In genomic region chr10:5147981-5148677, GRCh38 we compare ENCODE assay signal across 1 cellular context.
TF ChIP-seq lines count a peak whose summit lies in the region.

No MANE protein-coding gene starts in this region.

TF ChIP-seq in HepG2, 621 proteins besides CTCF, POLR2A, EP300 and RAD21 (continued from another document and continues in another):
- peak; percentile 80; the same call in 1 of the 2 replicates for TF ChIP-seq THRA (CRISPR knock-in tag; IDR thresholded peaks at IDR 0.05; ENCODE audit: borderline replicate concordance)
- TF ChIP-seq CREM (IDR thresholded peaks at IDR 0.05), result peak; percentile 90
- no peak for TF ChIP-seq CREM (CRISPR knock-in tag; IDR thresholded peaks at IDR 0.05)
- TF ChIP-seq TEAD3 (CRISPR knock-in tag; optimal IDR thresholded peaks at IDR 0.05; ENCODE audit: borderline replicate concordance), result peak; percentile 53
- no peak for TF ChIP-seq ZNF781 (CRISPR knock-in tag; IDR thresholded peaks at IDR 0.05; ENCODE audit: borderline replicate concordance, not compliant biosample characterization)
- TF ChIP-seq RORA (CRISPR knock-in tag; IDR thresholded peaks at IDR 0.05), result peak; percentile 88; the same call in 1 of the 2 replicates
- no peak for TF ChIP-seq ZFP36 (IDR thresholded peaks at IDR 0.05; ENCODE audit: borderline replicate concordance, low read depth, low read length, partially characterized antibody)
- TF ChIP-seq KLF16 (CRISPR knock-in tag; IDR thresholded peaks at IDR 0.05), result peak in 1 of 2 experiments; percentile 49; a peak in 1 of 4 replicates
- no peak for TF ChIP-seq SOX13 (IDR thresholded peaks at IDR 0.05)
- TF ChIP-seq SOX13 (CRISPR knock-in tag; conservative IDR thresholded peaks at IDR 0.05 in 1 of 2, IDR thresholded peaks at IDR 0.05 in 1 of 2), result peak in 1 of 2 experiments; percentile 92; a peak in 2 of 4 replicates
- TF ChIP-seq ZNF766 (CRISPR knock-in tag; IDR thresholded peaks at IDR 0.05; ENCODE audit: borderline replicate concordance), result no peak
- peak in 1 of 2 experiments; percentile 59; a peak in 2 of 4 replicates for TF ChIP-seq ATF4 (CRISPR knock-in tag; IDR thresholded peaks at IDR 0.05)
- no peak for TF ChIP-seq ZBTB21 (CRISPR knock-in tag; IDR thresholded peaks at IDR 0.05)
- 0 out of 2 replicates have a peak, but pooled peaks have one; percentile 2 for TF ChIP-seq MTA1 (CRISPR knock-in tag; IDR thresholded peaks at IDR 0.05; ENCODE audit: borderline replicate concordance)
- peak; percentile 23; the same call in 1 of the 2 replicates for TF ChIP-seq PATZ1 (CRISPR knock-in tag; IDR thresholded peaks at IDR 0.05)
- TF ChIP-seq NFE2L2 (IDR thresholded peaks at IDR 0.05; ENCODE audit: low read length), result peak; percentile 98
- TF ChIP-seq THAP11 (CRISPR knock-in tag; IDR thresholded peaks at IDR 0.05), result peak; percentile 45
- no peak for TF ChIP-seq KLF11 (CRISPR knock-in tag; IDR thresholded peaks at IDR 0.05)
- TF ChIP-seq TGIF2 (CRISPR knock-in tag; IDR thresholded peaks at IDR 0.05), result no peak
- no peak for TF ChIP-seq RARG (CRISPR knock-in tag; IDR thresholded peaks at IDR 0.05; ENCODE audit: low read depth)
- peak; percentile 47 for TF ChIP-seq HNRNPK (IDR thresholded peaks at IDR 0.05; ENCODE audit: low read depth, low read length, poor library complexity, severe bottlenecking)
- TF ChIP-seq ZNF557 (CRISPR knock-in tag; IDR thresholded peaks at IDR 0.05), result no peak
- TF ChIP-seq PHF20 (CRISPR knock-in tag; IDR thresholded peaks at IDR 0.05), result no peak
- TF ChIP-seq ZNF597 (CRISPR knock-in tag; IDR thresholded peaks at IDR 0.05), result no peak
- no peak for TF ChIP-seq KAT8 (CRISPR knock-in tag; IDR thresholded peaks at IDR 0.05)
- peak; percentile 89 for TF ChIP-seq PPARG (CRISPR knock-in tag; conservative IDR thresholded peaks at IDR 0.05)
- TF ChIP-seq LCORL (IDR thresholded peaks at IDR 0.05), result peak; percentile 90
- TF ChIP-seq LCORL (CRISPR knock-in tag; IDR thresholded peaks at IDR 0.05), result peak; percentile 77
- TF ChIP-seq PAXIP1 (CRISPR knock-in tag; conservative IDR thresholded peaks at IDR 0.05), result peak; percentile 89
- TF ChIP-seq FOXK2 (IDR thresholded peaks at IDR 0.05), result no peak
- no peak for TF ChIP-seq MNT (IDR thresholded peaks at IDR 0.05)
- peak; percentile 93 for TF ChIP-seq ZNF205 (CRISPR knock-in tag; IDR thresholded peaks at IDR 0.05)
- no peak for TF ChIP-seq DRAP1 (CRISPR knock-in tag; IDR thresholded peaks at IDR 0.05)
- TF ChIP-seq IRF2 (CRISPR knock-in tag; IDR thresholded peaks at IDR 0.05), result peak; percentile 59; the same call in 1 of the 2 replicates
- peak; percentile 53; the same call in 1 of the 2 replicates for TF ChIP-seq ZBTB43 (CRISPR knock-in tag; conservative IDR thresholded peaks at IDR 0.05)
- peak; percentile 84 for TF ChIP-seq FOXP4 (CRISPR knock-in tag; IDR thresholded peaks at IDR 0.05)
- TF ChIP-seq MLX (CRISPR knock-in tag; IDR thresholded peaks at IDR 0.05), result 0 out of 2 replicates have a peak, but pooled peaks have one; percentile 22
- TF ChIP-seq HOXA5 (CRISPR knock-in tag; IDR thresholded peaks at IDR 0.05), result no peak
- no peak for TF ChIP-seq CERS6 (CRISPR knock-in tag; IDR thresholded peaks at IDR 0.05)
- no peak for TF ChIP-seq TRIM22 (IDR thresholded peaks at IDR 0.05)
- peak; percentile 56; the same call in 1 of the 2 replicates for TF ChIP-seq NFKBIZ (CRISPR knock-in tag; IDR thresholded peaks at IDR 0.05)
- peak; percentile 73; the same call in 1 of the 2 replicates for TF ChIP-seq MBD4 (IDR thresholded peaks at IDR 0.05; ENCODE audit: borderline replicate concordance, low read length)
- no peak for TF ChIP-seq JUND (CRISPR knock-in tag; IDR thresholded peaks at IDR 0.05)
- TF ChIP-seq SPEN (CRISPR knock-in tag; IDR thresholded peaks at IDR 0.05; ENCODE audit: low read depth), result no peak
- no peak for TF ChIP-seq ZBTB7B (CRISPR knock-in tag; IDR thresholded peaks at IDR 0.05)
